Comparison of ENCODE assay signal across 10 cellular contexts in the genomic region with DNA sequence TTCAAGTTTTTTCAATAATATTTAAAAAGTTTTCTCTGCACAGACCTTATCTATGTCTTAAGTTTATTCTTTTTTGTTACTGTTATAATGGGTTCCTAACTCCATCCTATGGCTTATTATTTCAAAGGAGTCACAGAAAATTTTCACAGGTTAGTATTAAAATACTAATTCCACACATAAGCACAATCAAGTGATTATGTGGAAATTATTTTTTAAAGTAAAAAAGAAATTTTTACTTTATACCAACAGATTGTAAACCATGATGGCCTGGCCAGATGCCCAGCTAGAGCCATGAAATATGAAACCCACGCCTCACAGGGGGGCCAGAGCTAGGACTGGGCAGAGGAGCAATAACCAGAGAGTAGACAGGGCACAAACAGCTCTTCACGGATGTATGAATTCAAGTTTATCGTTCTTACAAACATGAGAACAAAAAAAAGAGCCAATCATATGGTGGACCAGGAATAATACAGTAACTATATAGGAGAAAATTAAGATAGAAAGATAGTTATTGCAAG. TPM values are rescaled to one million over a fixed set of nuclear protein-coding genes. Genes with fewer than 3 reads are reported as not detected.
DNase-seq lines count a peak whose midpoint lies in the region; ATAC-seq, FAIRE-seq and TF ChIP-seq lines count a peak whose summit lies in the region.
"Had no signal": no experiment of that assay in that cellular context is flagged by ENCODE, and none has a peak within 500 bp of the region (broad histone marks: within the 10 kb centered on the region; RNA-seq: fewer than 3 reads in every experiment).

No MANE protein-coding gene starts in this region.

- no peak for FAIRE-seq in HepG2 (lab: Jason Lieb, UNC)

- H3K4me3 ChIP-seq in HepG2 (replicated peaks in 1 of 3; ENCODE audit: insufficient read depth in 1 of 3, low read depth in 2 of 3, low read length in 3 of 3) = no peak overlapping the region
- no peak overlapping the region for H3K4me3 ChIP-seq in right lobe of liver
- no peak overlapping the region for H3K4me3 ChIP-seq in fibroblast of lung (replicated peaks in 1 of 4; ENCODE audit: control extremely low read depth in 1 of 4, insufficient read depth in 1 of 4, low read depth in 3 of 4, low read length in 4 of 4)
- no peak overlapping the region for H3K4me3 ChIP-seq in esophagus squamous epithelium

- TF ChIP-seq CTCF in HepG2 (CRISPR knock-in tag; IDR thresholded peaks at IDR 0.05) (no peak), right lobe of liver (IDR thresholded peaks at IDR 0.05) (no peak), fibroblast of lung (conservative IDR thresholded peaks at IDR 0.05 in 1 of 2, IDR thresholded peaks at IDR 0.05 in 1 of 2; ENCODE audit: low read depth in 1 of 2, low read length in 2 of 2) (no peak), esophagus squamous epithelium (IDR thresholded peaks at IDR 0.05) (no peak)

- H3K4me1 ChIP-seq in HepG2 (ENCODE audit: insufficient read depth, low read length) (peaks cover 24% of the 10 kb centered on the region), right lobe of liver (peaks cover 0 to 10% (median 3%) of the 10 kb centered on the region in 4 donors), fibroblast of lung (ENCODE audit: control insufficient read depth, extremely low read depth, insufficient read depth, low read length) (no peaks in the 10 kb centered on the region), esophagus squamous epithelium (peaks cover 0 to 36% (median 6%) of the 10 kb centered on the region in 3 donors)

- H4K20me1 ChIP-seq in HepG2 (ENCODE audit: insufficient read depth, low read length) (0 out of 2 replicates have a peak, but pooled peaks cover 8% of the 10 kb centered on the region), fibroblast of lung (ENCODE audit: control insufficient read depth, extremely low read depth, insufficient read depth, low read length) (peaks cover 2% of the 10 kb centered on the region)

- POLR2A ChIA-PET in HepG2 (lab: Yijun Ruan, JAX) = no interaction called here

- H3K27me3 ChIP-seq in HepG2 (ENCODE audit: control insufficient read depth in 1 of 2, insufficient read depth in 2 of 2, low read length in 2 of 2) = no peaks in the 10 kb centered on the region
- H3K27me3 ChIP-seq in right lobe of liver = no peaks in the 10 kb centered on the region
- no peaks in the 10 kb centered on the region for H3K27me3 ChIP-seq in fibroblast of lung (ENCODE audit: control insufficient read depth, insufficient read depth, low read length)
- H3K27me3 ChIP-seq in esophagus squamous epithelium = no peaks in the 10 kb centered on the region

- BruUV-seq in HepG2 (replicated peaks; lab: Mats Ljungman, UMichigan) = no TSS peak

- TF ChIP-seq RAD21 in HepG2 (CRISPR knock-in tag; IDR thresholded peaks at IDR 0.05) = no peak

- WGBS in HepG2 (ENCODE audit: low lambda C conversion rate) = 94% methylated on average over 3 of the region's 3 CpGs
- WGBS in right lobe of liver (ENCODE audit: insufficient coverage, low coverage, low lambda C conversion rate, missing lambda C conversion rate) = 90% methylated on average over 3 of the region's 3 CpGs
- 51 to 58% methylated on average over 3 of the region's 3 CpGs for WGBS in esophagus squamous epithelium, 2 donors

- H3K36me3 ChIP-seq in HepG2 (replicated peaks in 1 of 2; ENCODE audit: control insufficient read depth in 1 of 2, insufficient read depth in 2 of 2, low read length in 2 of 2) (0 out of 5 replicates have a peak, but pooled peaks cover 0 to 3% of the 10 kb centered on the region in 2 experiments), right lobe of liver (no peaks in the 10 kb centered on the region), fibroblast of lung (ENCODE audit: control insufficient read depth, insufficient read depth, low read length) (no peaks in the 10 kb centered on the region), esophagus squamous epithelium (no peaks in the 10 kb centered on the region)

- TF ChIP-seq EP300 in HepG2 (IDR thresholded peaks at IDR 0.05; ENCODE audit: low read depth in 2 of 2, low read length in 2 of 2) (no peak), HepG2 (CRISPR knock-in tag; IDR thresholded peaks at IDR 0.05; ENCODE audit: borderline replicate concordance) (no peak)

- CTCF ChIA-PET in HepG2 (lab: Yijun Ruan, JAX; ENCODE audit: low intra/inter-chr PET ratio, low total read pairs) = no interaction called here

- H3K27ac ChIP-seq in HepG2 (ENCODE audit: extremely low read length, insufficient read depth, low read length) = no peak overlapping the region
- no peak overlapping the region for H3K27ac ChIP-seq in right lobe of liver
- no peak overlapping the region for H3K27ac ChIP-seq in fibroblast of lung (ENCODE audit: insufficient read depth, low read length)
- H3K27ac ChIP-seq in esophagus squamous epithelium = no peak overlapping the region

- H2AFZ ChIP-seq in HepG2 (ENCODE audit: low read length) (no peak overlapping the region), fibroblast of lung (ENCODE audit: low read length) (no peak overlapping the region)

- no peak for ATAC-seq in HepG2
- no peak for ATAC-seq in right lobe of liver
- no peak for ATAC-seq in GM18502 (IDR thresholded peaks at IDR 0.05; ENCODE audit: poor library complexity, unreplicated experiment)

- H3K4me2 ChIP-seq in HepG2 (ENCODE audit: low read depth, low read length) (no peak overlapping the region), fibroblast of lung (ENCODE audit: extremely low read depth, insufficient read depth, low read length) (no peak overlapping the region)

- no peaks in the 10 kb centered on the region for H3K9me3 ChIP-seq in HepG2 (ENCODE audit: low read length)
- H3K9me3 ChIP-seq in right lobe of liver = no peaks in the 10 kb centered on the region
- H3K9me3 ChIP-seq in fibroblast of lung (ENCODE audit: control insufficient read depth, insufficient read depth, low read depth, low read length) = no peaks in the 10 kb centered on the region
- H3K9me3 ChIP-seq in esophagus squamous epithelium = no peaks in the 10 kb centered on the region

- intact Hi-C loops in HepG2 (cut with micrococcal nuclease; ENCODE audit: unreplicated experiment) = no loop called here
- intact Hi-C loops in right lobe of liver (cut with DNase I) = no loop called here
- intact Hi-C loops in head of caudate nucleus (cut with DNase I) = no loop called here
- intact Hi-C loops in esophagus squamous epithelium (cut with DNase I) = no loop called here

- TF ChIP-seq POLR2A in HepG2 (IDR thresholded peaks at IDR 0.05; ENCODE audit: insufficient read depth in 1 of 2, low read depth in 2 of 2, low read length in 2 of 2) (no peak), right lobe of liver (IDR thresholded peaks at IDR 0.05) (no peak), esophagus squamous epithelium (IDR thresholded peaks at IDR 0.05) (no peak)

- DNase-seq in HepG2 (ENCODE audit: low spot score) = no peak
- DNase-seq in right lobe of liver = no peak
- DNase-seq in NCI-H526 treated with DMSO at 0.1 percent for 48 hours (lab: John Stamatoyannopoulos, UW) = peak; percentile 12
- peak; percentile 60 to 83 for DNase-seq in fibroblast of lung (ENCODE audit: low read depth in 2 of 2)
- DNase-seq in head of caudate nucleus = no peak
- DNase-seq in esophagus squamous epithelium (lab: John Stamatoyannopoulos, UW) = no peak
- DNase-seq in stimulated activated naive CD4-positive, alpha-beta T cell treated with Interleukin-2 at 50 U/mL for 16 hours (lab: John Stamatoyannopoulos, UW) = no peak
- DNase-seq: stimulated activated CD4-positive, alpha-beta T cell treated with anti-CD3 and anti-CD28 coated beads, Interleukin-4, amount 100 ng/mL, for 4 hours; T-helper 1 cell had no signal

- in situ Hi-C loops in HepG2 (cut with HindIII; ENCODE audit: extremely low pct_ligation_motif_present, low pct_unique_long_range_greater_than_20kb) = no loop called here

- H3K79me2 ChIP-seq in HepG2 (ENCODE audit: insufficient read depth, low read length) = peaks cover 77% of the 10 kb centered on the region
- peaks cover 30% of the 10 kb centered on the region for H3K79me2 ChIP-seq in fibroblast of lung (ENCODE audit: control insufficient read depth, insufficient read depth, low read length)

- H3K9ac ChIP-seq in HepG2 (ENCODE audit: insufficient read depth, low read depth, low read length) (no peak overlapping the region), fibroblast of lung (ENCODE audit: insufficient read depth, low read length) (no peak overlapping the region)

TF ChIP-seq in HepG2, 621 proteins besides CTCF, POLR2A, EP300 and RAD21:
- TF ChIP-seq ZNF652 (CRISPR knock-in tag; IDR thresholded peaks at IDR 0.05; ENCODE audit: borderline replicate concordance, low read depth) = no peak
- peak; percentile 61; the same call in 1 of the 2 replicates for TF ChIP-seq SIX4 (CRISPR knock-in tag; IDR thresholded peaks at IDR 0.05)

RNA-seq across cellular contexts. Expression of a gene that starts 34.0 kb away (rescaled TPM):
- total RNA-seq in HepG2 (2016; rRNA removed; fragmentation: Illumina TruSeq; extraction: Trizol) (20.2 and 30.1 TPM in 2 replicates), right lobe of liver (10 to 100 TPM; 14.5 to 22.7 (median 16.7) TPM), fibroblast of lung (11.6 and 16.0 TPM in 2 replicates), esophagus squamous epithelium (10 to 100 TPM; 14.9 to 33.4 (median 22.4) TPM)
- 4.1 and 4.8 TPM in 2 replicates for total RNA-seq in HepG2 (2016; cell fraction: cytosol; rRNA removed; fragmentation: Illumina TruSeq; extraction: Trizol; ENCODE audit: low read depth)
- 19.5 and 29.7 TPM in 2 replicates for total RNA-seq in HepG2 (2016; cell fraction: insoluble cytoplasmic fraction; rRNA removed; fragmentation: Illumina TruSeq; extraction: Trizol)
- total RNA-seq in HepG2 (2016; cell fraction: membrane; rRNA removed; fragmentation: Illumina TruSeq; extraction: Trizol) = 14.6 and 14.8 TPM in 2 replicates
- total RNA-seq in HepG2 (2016; cell fraction: nucleus; rRNA removed; fragmentation: Illumina TruSeq; extraction: Trizol) = 15.7 and 19.0 TPM in 2 replicates
- polyA plus RNA-seq in HepG2 (2011; rRNA removed) (17.6 and 20.6 TPM in 2 replicates), fibroblast of lung (23.4 and 27.4 TPM in 2 replicates)
- 10.7 and 14.8 TPM in 2 replicates for polyA plus RNA-seq in HepG2 (2011; cell fraction: cytosol; rRNA removed)
- 9.2 and 11.9 TPM in 2 replicates for polyA plus RNA-seq in HepG2 (2011; cell fraction: nucleus; rRNA removed)
- polyA plus RNA-seq in HepG2 (2012) = 5.6 TPM in 2 replicates
- polyA plus RNA-seq in HepG2 (2016; cell fraction: cytosol; fragmentation: Illumina TruSeq; extraction: Trizol; ENCODE audit: low read depth) = 3.0 and 3.5 TPM in 2 replicates
- 22.4 and 22.7 TPM in 2 replicates for polyA plus RNA-seq in HepG2 (2016; cell fraction: insoluble cytoplasmic fraction; fragmentation: Illumina TruSeq; extraction: Trizol; ENCODE audit: low read depth)
- polyA plus RNA-seq in HepG2 (2016; cell fraction: membrane; fragmentation: Illumina TruSeq; extraction: Trizol; ENCODE audit: low read depth) = 7.4 and 7.7 TPM in 2 replicates
- 23.3 TPM in 2 replicates for polyA plus RNA-seq in HepG2 (2016; cell fraction: nucleus; fragmentation: Illumina TruSeq; extraction: Trizol; ENCODE audit: insufficient read depth, low read depth)
- 23.6 and 25.7 TPM in 2 replicates for polyA minus RNA-seq in HepG2 (2011; rRNA and poly(A)+ RNA removed; ENCODE audit: low replicate concordance)
- polyA minus RNA-seq in HepG2 (2011; cell fraction: cytosol; rRNA and poly(A)+ RNA removed) = 18.9 and 21.6 TPM in 2 replicates
- 14.0 and 19.0 TPM in 2 replicates for polyA minus RNA-seq in HepG2 (2011; cell fraction: nucleus; rRNA and poly(A)+ RNA removed)
- polyA plus RNA-seq in fibroblast of lung (2012) = 9.7 and 11.1 TPM in 2 replicates
- 10.8 and 11.8 TPM in 2 replicates for polyA minus RNA-seq in fibroblast of lung (ENCODE audit: low replicate concordance)

Comparison
In these comparisons a context has a peak if more than half of its experiments do, and no peak if none do; other contexts are left out.
1. DNase-seq: peak in NCI-H526 treated with DMSO at 0.1 percent for 48 hours (single experiment) and fibroblast of lung (2 of 2); none in HepG2 (single experiment), right lobe of liver (0 of 3), head of caudate nucleus (0 of 42), esophagus squamous epithelium (single experiment) and stimulated activated naive CD4-positive, alpha-beta T cell treated with Interleukin-2 at 50 U/mL for 16 hours (single experiment).